In genomic region chrX:15016051-15016450, GRCh38 we compare ENCODE assay signal across 21 cellular contexts.
"Had no signal": no experiment of that assay in that cellular context is flagged by ENCODE, and none has a peak within 500 bp of the region (broad histone marks: within the 10 kb centered on the region; RNA-seq: fewer than 3 reads in every experiment).

No MANE protein-coding gene starts in this region.

- H3K36me3 Mint-ChIP-seq: activated naive CD4-positive, alpha-beta T cell treated with anti-CD3 and anti-CD28 coated beads, Interleukin-2, amount 10 ng/mL, durations not matched to agents 7 days and 5 days; activated naive CD8-positive, alpha-beta T cell treated with anti-CD3 and anti-CD28 coated beads, Interleukin-2, amount 10 ng/mL, durations not matched to agents 7 days and 5 days; natural killer cell treated with Interleukin-12 subunit alpha and Interleukin-12 subunit beta and Interleukin-15 and Interleukin-18, amount 100 ng/mL, for 72 hours; WTC11 had no signal

- H3K9me3 Mint-ChIP-seq: activated CD4-positive, alpha-beta memory T cell treated with anti-CD3 and anti-CD28 coated beads, Interleukin-2, amount 10 ng/mL, durations not matched to agents 7 days and 5 days; activated CD4-positive, alpha-beta T cell treated with anti-CD3 and anti-CD28 coated beads, Interleukin-2, amount 10 ng/mL, durations not matched to agents 7 days and 5 days; activated naive CD4-positive, alpha-beta T cell treated with anti-CD3 and anti-CD28 coated beads, Interleukin-2, amount 10 ng/mL, durations not matched to agents 7 days and 5 days; activated naive CD8-positive, alpha-beta T cell treated with anti-CD3 and anti-CD28 coated beads, Interleukin-2, amount 10 ng/mL, durations not matched to agents 7 days and 5 days; effector memory CD8-positive, alpha-beta T cell; natural killer cell treated with Interleukin-12 subunit alpha and Interleukin-12 subunit beta and Interleukin-15 and Interleukin-18, amount 100 ng/mL, for 72 hours; WTC11 had no signal

- ATAC-seq: effector memory CD8-positive, alpha-beta T cell; gastroesophageal sphincter; left cardiac atrium; left ventricle myocardium superior; mucosa of descending colon; natural killer cell treated with Interleukin-12 subunit alpha and Interleukin-12 subunit beta and Interleukin-15 and Interleukin-18, amount 100 ng/mL, for 72 hours; WTC11 had no signal

- FAIRE-seq: endothelial cell of umbilical vein, keratinocyte, TTC549 had no signal

- DNase-seq: activated CD4-positive, alpha-beta memory T cell treated with anti-CD3 and anti-CD28 coated beads, Interleukin-2, amount 10 ng/mL, durations not matched to agents 7 days and 5 days; activated CD4-positive, alpha-beta T cell treated with anti-CD3 and anti-CD28 coated beads for 1 hour; activated CD4-positive, alpha-beta T cell treated with anti-CD3 and anti-CD28 coated beads, Interleukin-2, amount 10 ng/mL, durations not matched to agents 7 days and 5 days; activated CD8-positive, alpha-beta memory T cell treated with anti-CD3 and anti-CD28 coated beads, Interleukin-2, amount 50 U/mL, for 48 hours; activated effector memory CD4-positive, alpha-beta T cell treated with anti-CD3 and anti-CD28 coated beads, Interleukin-2, amount 50 U/mL, for 16 hours; activated naive CD4-positive, alpha-beta T cell treated with anti-CD3 and anti-CD28 coated beads, Interleukin-2, amount 10 ng/mL, durations not matched to agents 7 days and 5 days; activated naive CD8-positive, alpha-beta T cell treated with anti-CD3 and anti-CD28 coated beads, Interleukin-2, amount 10 ng/mL, durations not matched to agents 7 days and 5 days; brain microvascular endothelial cell; cortex of kidney; effector memory CD8-positive, alpha-beta T cell; left cardiac atrium; left ventricle myocardium superior; mucosa of descending colon; stimulated activated CD4-positive, alpha-beta T cell treated with anti-CD3 and anti-CD28 coated beads, Interleukin-2, amount 100 ng/mL, for 24 hours; stimulated activated naive CD4-positive, alpha-beta T cell had no signal

- H3K27me3 Mint-ChIP-seq: activated CD4-positive, alpha-beta memory T cell treated with anti-CD3 and anti-CD28 coated beads, Interleukin-2, amount 10 ng/mL, durations not matched to agents 7 days and 5 days; activated CD4-positive, alpha-beta T cell treated with anti-CD3 and anti-CD28 coated beads, Interleukin-2, amount 10 ng/mL, durations not matched to agents 7 days and 5 days; activated naive CD4-positive, alpha-beta T cell treated with anti-CD3 and anti-CD28 coated beads, Interleukin-2, amount 10 ng/mL, durations not matched to agents 7 days and 5 days; effector memory CD8-positive, alpha-beta T cell; natural killer cell treated with Interleukin-12 subunit alpha and Interleukin-12 subunit beta and Interleukin-15 and Interleukin-18, amount 100 ng/mL, for 72 hours had no signal

- H3K4me3 Mint-ChIP-seq: activated CD4-positive, alpha-beta memory T cell treated with anti-CD3 and anti-CD28 coated beads, Interleukin-2, amount 10 ng/mL, durations not matched to agents 7 days and 5 days; activated CD4-positive, alpha-beta T cell treated with anti-CD3 and anti-CD28 coated beads, Interleukin-2, amount 10 ng/mL, durations not matched to agents 7 days and 5 days; activated naive CD4-positive, alpha-beta T cell treated with anti-CD3 and anti-CD28 coated beads, Interleukin-2, amount 10 ng/mL, durations not matched to agents 7 days and 5 days; activated naive CD8-positive, alpha-beta T cell treated with anti-CD3 and anti-CD28 coated beads, Interleukin-2, amount 10 ng/mL, durations not matched to agents 7 days and 5 days; effector memory CD8-positive, alpha-beta T cell; natural killer cell treated with Interleukin-12 subunit alpha and Interleukin-12 subunit beta and Interleukin-15 and Interleukin-18, amount 100 ng/mL, for 72 hours; WTC11 had no signal

- H3K27ac Mint-ChIP-seq: activated CD4-positive, alpha-beta memory T cell treated with anti-CD3 and anti-CD28 coated beads, Interleukin-2, amount 10 ng/mL, durations not matched to agents 7 days and 5 days; activated CD4-positive, alpha-beta T cell treated with anti-CD3 and anti-CD28 coated beads, Interleukin-2, amount 10 ng/mL, durations not matched to agents 7 days and 5 days; activated naive CD4-positive, alpha-beta T cell treated with anti-CD3 and anti-CD28 coated beads, Interleukin-2, amount 10 ng/mL, durations not matched to agents 7 days and 5 days; activated naive CD8-positive, alpha-beta T cell treated with anti-CD3 and anti-CD28 coated beads, Interleukin-2, amount 10 ng/mL, durations not matched to agents 7 days and 5 days; effector memory CD8-positive, alpha-beta T cell; natural killer cell treated with Interleukin-12 subunit alpha and Interleukin-12 subunit beta and Interleukin-15 and Interleukin-18, amount 100 ng/mL, for 72 hours; WTC11 had no signal

- H3K4me1 Mint-ChIP-seq: activated CD4-positive, alpha-beta memory T cell treated with anti-CD3 and anti-CD28 coated beads, Interleukin-2, amount 10 ng/mL, durations not matched to agents 7 days and 5 days; activated CD4-positive, alpha-beta T cell treated with anti-CD3 and anti-CD28 coated beads, Interleukin-2, amount 10 ng/mL, durations not matched to agents 7 days and 5 days; activated naive CD4-positive, alpha-beta T cell treated with anti-CD3 and anti-CD28 coated beads, Interleukin-2, amount 10 ng/mL, durations not matched to agents 7 days and 5 days; activated naive CD8-positive, alpha-beta T cell treated with anti-CD3 and anti-CD28 coated beads, Interleukin-2, amount 10 ng/mL, durations not matched to agents 7 days and 5 days; WTC11 had no signal
